ENCODE assay signal across 2 cellular contexts in genomic region chr14:69547701-69548348, GRCh38.
TF ChIP-seq lines count a peak whose summit lies in the region.

No MANE protein-coding gene starts in this region.

TF ChIP-seq in H1, 55 proteins besides CTCF, POLR2A, EP300 and RAD21 (continues in another document):
- no peak for TF ChIP-seq ATF2 (IDR thresholded peaks at IDR 0.05; ENCODE audit: low read length)
- peak; percentile 57; the same call in 1 of the 2 replicates for TF ChIP-seq TBP (IDR thresholded peaks at IDR 0.05; ENCODE audit: low read depth, low read length)
- TF ChIP-seq RXRA (IDR thresholded peaks at IDR 0.05; ENCODE audit: insufficient read depth, low read depth, low read length) = no peak
- no peak for TF ChIP-seq FOSL1 (IDR thresholded peaks at IDR 0.05; ENCODE audit: insufficient read depth, low read depth, low read length)
- no peak for TF ChIP-seq CTBP2 (IDR thresholded peaks at IDR 0.05; ENCODE audit: borderline replicate concordance, insufficient read depth, insufficient read length, low read length)
- peak; percentile 77 for TF ChIP-seq KDM4A (IDR thresholded peaks at IDR 0.05; ENCODE audit: low read depth, low read length, severe bottlenecking)
- TF ChIP-seq CHD1 (IDR thresholded peaks at IDR 0.05; ENCODE audit: low read depth, low read length) = no peak
- TF ChIP-seq USF2 (IDR thresholded peaks at IDR 0.05; ENCODE audit: low read length) = no peak
- TF ChIP-seq ATF3 (IDR thresholded peaks at IDR 0.05; ENCODE audit: insufficient read depth, low read depth, low read length) = no peak
- no peak for TF ChIP-seq POU5F1 (IDR thresholded peaks at IDR 0.05; ENCODE audit: low read depth, low read length)
- TF ChIP-seq YY1 (IDR thresholded peaks at IDR 0.05; ENCODE audit: low read depth, low read length) = 0 out of 2 replicates have a peak, but pooled peaks have one; percentile 49
- TF ChIP-seq NANOG (IDR thresholded peaks at IDR 0.05; ENCODE audit: insufficient read depth, low read depth, low read length, poor library complexity, severe bottlenecking) = no peak
- TF ChIP-seq ZNF274 (IDR thresholded peaks at IDR 0.05; ENCODE audit: borderline replicate concordance, extremely low read depth, low read length) = no peak
- peak; percentile 81 for TF ChIP-seq E2F6 (IDR thresholded peaks at IDR 0.05)
- no peak for TF ChIP-seq HDAC6 (IDR thresholded peaks at IDR 0.05; ENCODE audit: low read depth, low read length)
- TF ChIP-seq SP4 (IDR thresholded peaks at IDR 0.05; ENCODE audit: low read length) = no peak
- TF ChIP-seq BACH1 (IDR thresholded peaks at IDR 0.05; ENCODE audit: low read length) = no peak
- TF ChIP-seq MAX (IDR thresholded peaks at IDR 0.05) = peak; percentile 89
- 0 out of 2 replicates have a peak, but pooled peaks have one; percentile 36 for TF ChIP-seq GABPA (IDR thresholded peaks at IDR 0.05; ENCODE audit: borderline replicate concordance, insufficient read depth, low read length)
- TF ChIP-seq PHF8 (conservative IDR thresholded peaks at IDR 0.05; ENCODE audit: low read depth, low read length) = 0 out of 2 replicates have a peak, but pooled peaks have one; percentile 30
- TF ChIP-seq CBX8 (IDR thresholded peaks at IDR 0.05; ENCODE audit: borderline replicate concordance, low read depth, low read length) = no peak
- TF ChIP-seq CBX5 (IDR thresholded peaks at IDR 0.05; ENCODE audit: low read depth, low read length) = no peak
- TF ChIP-seq TAF7 (optimal IDR thresholded peaks at IDR 0.05; ENCODE audit: borderline replicate concordance, low read depth, low read length) = peak; percentile 34
- no peak for TF ChIP-seq MAFK (IDR thresholded peaks at IDR 0.05; ENCODE audit: low read depth, low read length)
- TF ChIP-seq KDM1A (IDR thresholded peaks at IDR 0.05; ENCODE audit: borderline replicate concordance, low read length) = no peak
- peak; percentile 58; the same call in 1 of the 2 replicates for TF ChIP-seq TAF1 (IDR thresholded peaks at IDR 0.05; ENCODE audit: low read depth, low read length)
- 0 out of 2 replicates have a peak, but pooled peaks have one; percentile 55 for TF ChIP-seq GTF2F1 (IDR thresholded peaks at IDR 0.05; ENCODE audit: borderline replicate concordance, low read depth, low read length)
- no peak; the same call in 1 of the 2 replicates for TF ChIP-seq EGR1 (IDR thresholded peaks at IDR 0.05; ENCODE audit: borderline replicate concordance, low read depth, low read length)
- TF ChIP-seq CREB1 (IDR thresholded peaks at IDR 0.05) = no peak; the same call in 1 of the 2 replicates
- no peak for TF ChIP-seq NRF1 (IDR thresholded peaks at IDR 0.05; ENCODE audit: low read depth, low read length)
- TF ChIP-seq SIRT6 (IDR thresholded peaks at IDR 0.05; ENCODE audit: low read length) = no peak
- no peak for TF ChIP-seq SUZ12 (IDR thresholded peaks at IDR 0.05; ENCODE audit: low read length)
- no peak for TF ChIP-seq SP2 (IDR thresholded peaks at IDR 0.05; ENCODE audit: low read length)
- TF ChIP-seq EZH2 (IDR thresholded peaks at IDR 0.05; ENCODE audit: low read depth, low read length, severe bottlenecking) = no peak

TF ChIP-seq in neural cell, 6 proteins besides CTCF, POLR2A, EP300 and RAD21:
- peak; percentile 75 for TF ChIP-seq TAF1 (IDR thresholded peaks at IDR 0.05; ENCODE audit: low read depth)
- peak; percentile 77 for TF ChIP-seq SMC3 (conservative IDR thresholded peaks at IDR 0.05; ENCODE audit: poor library complexity)
- TF ChIP-seq REST (IDR thresholded peaks at IDR 0.05; ENCODE audit: borderline replicate concordance) = peak; percentile 70
- peak; percentile 32 for TF ChIP-seq MXI1 (conservative IDR thresholded peaks at IDR 0.05; ENCODE audit: poor library complexity, severe bottlenecking)
- peak; percentile 82 for TF ChIP-seq POLR2AphosphoS5 (IDR thresholded peaks at IDR 0.05)
- TF ChIP-seq EZH2 (IDR thresholded peaks at IDR 0.05; ENCODE audit: borderline replicate concordance, insufficient read depth, low read length, poor library complexity, severe bottlenecking) = no peak
